13 cellular contexts compared by ENCODE assay signal in the genomic region with DNA sequence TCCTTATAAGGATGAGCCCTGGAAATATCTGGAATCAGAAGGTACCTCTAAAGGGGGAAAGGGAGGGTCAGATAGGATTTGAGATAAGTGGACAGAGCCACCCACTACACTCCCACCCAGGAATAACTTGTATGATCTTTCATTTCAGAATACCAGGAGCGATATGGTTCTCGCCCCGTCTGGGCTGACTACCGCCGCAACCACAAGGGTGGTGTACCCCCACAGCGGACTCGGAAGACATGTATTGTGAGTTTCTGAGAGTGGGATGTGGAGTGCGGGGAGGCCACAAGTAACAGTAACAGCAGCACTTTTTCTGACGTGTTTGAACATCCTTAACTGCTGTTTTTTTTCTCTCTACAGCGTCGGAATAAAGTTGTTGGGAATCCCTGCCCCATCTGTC. TPM values are rescaled to one million over a fixed set of nuclear protein-coding genes. Genes with fewer than 3 reads are reported as not detected.
A peak's percentile ranks its signal among the peaks of the same experiment; 100 is the strongest.
DNase-seq lines count a peak whose midpoint lies in the region; ATAC-seq, FAIRE-seq and TF ChIP-seq lines count a peak whose summit lies in the region.
"Had no signal": no experiment of that assay in that cellular context is flagged by ENCODE, and none has a peak within 500 bp of the region (broad histone marks: within the 10 kb centered on the region; RNA-seq: fewer than 3 reads in every experiment).

No MANE protein-coding gene starts in this region.

- H3K36me3 ChIP-seq in Karpas-422 (ENCODE audit: insufficient read depth, low read length) (peaks cover 32% of the 10 kb centered on the region), K562 (ENCODE audit: control insufficient read depth, insufficient read depth, low read length) (peaks cover 73% of the 10 kb centered on the region), spleen (peaks cover 2 to 69% (median 62%) of the 10 kb centered on the region in 6 donors), brain microvascular endothelial cell (replicated peaks) (peaks cover 42% of the 10 kb centered on the region)

- no peak for TF ChIP-seq RAD21 in K562 (CRISPR knock-in tag; conservative IDR thresholded peaks at IDR 0.05 in 1 of 2, IDR thresholded peaks at IDR 0.05 in 1 of 2)

- intact Hi-C loops in activated CD4-positive, alpha-beta T cell treated with anti-CD3 and anti-CD28 coated beads, Interleukin-2, amount 10 ng/mL, durations not matched to agents 24 days and 14 days (cut with micrococcal nuclease): loop anchor here (5.0 to 10.0 kb wide), 3 partner anchors 193 to 555 kb away; a partner anchor contains a TSS
- intact Hi-C loops in K562 (cut with micrococcal nuclease) (loop anchor here (5.0 kb wide), 1 partner anchor 208 kb away; no protein-coding TSS in a partner anchor), spleen (cut with DNase I; ENCODE audit: low total_unique reads) (loop anchor here (10.0 kb wide), 1 partner anchor 105 kb away; a partner anchor contains a TSS)

- TF ChIP-seq CTCF in K562 (IDR thresholded peaks at IDR 0.05 in 2 of 3, conservative IDR thresholded peaks at IDR 0.05 in 1 of 3; ENCODE audit: insufficient read depth in 2 of 3, low read depth in 1 of 3, low read length in 3 of 3) (no peak), osteocyte (IDR thresholded peaks at IDR 0.05) (no peak), spleen (IDR thresholded peaks at IDR 0.05 in 8 of 11, conservative IDR thresholded peaks at IDR 0.05 in 3 of 11) (no peak), brain microvascular endothelial cell (IDR thresholded peaks at IDR 0.05; ENCODE audit: low read depth, low read length, missing control alignments) (no peak)

- ATAC-seq in K562 (no peak), HG02852 (IDR thresholded peaks at IDR 0.05; ENCODE audit: unreplicated experiment) (no peak)
- ATAC-seq: left lobe of liver, upper lobe of right lung had no signal

- H3K27ac Mint-ChIP-seq in activated CD4-positive, alpha-beta T cell treated with anti-CD3 and anti-CD28 coated beads, Interleukin-2, amount 10 ng/mL, durations not matched to agents 24 days and 14 days: peak overlapping the region; percentile 3
- peak overlapping the region; percentile 23 for H3K27ac Mint-ChIP-seq in osteocyte (ENCODE audit: unreplicated experiment)

- POLR2A ChIA-PET in K562 (lab: Yijun Ruan, JAX): no interaction called here

- H4K20me1 ChIP-seq in Karpas-422 (ENCODE audit: insufficient read depth, low read depth, low read length) (peaks cover 4% of the 10 kb centered on the region; the same call in 1 of the 2 replicates), K562 (replicated peaks; ENCODE audit: control insufficient read depth, insufficient read depth, low read length) (peaks cover 8% of the 10 kb centered on the region; the same call in 1 of the 2 replicates)

- H3K4me1 ChIP-seq in Karpas-422 (ENCODE audit: low read length) (peaks cover 33% of the 10 kb centered on the region), K562 (replicated peaks in 1 of 2; ENCODE audit: control insufficient read depth in 2 of 2, insufficient read depth in 2 of 2, low read length in 2 of 2) (peaks cover 4 to 5% of the 10 kb centered on the region in 2 experiments; a peak in 3 of 5 replicates), spleen (peaks cover 10 to 43% (median 21%) of the 10 kb centered on the region in 6 donors)

- H3K4me2 ChIP-seq in Karpas-422 (ENCODE audit: low read depth, low read length, poor library complexity, severe bottlenecking): no peak overlapping the region
- H3K4me2 ChIP-seq in K562 (ENCODE audit: insufficient read depth, low read length): no peak overlapping the region

- H3K9me3 Mint-ChIP-seq in activated CD4-positive, alpha-beta T cell treated with anti-CD3 and anti-CD28 coated beads, Interleukin-2, amount 10 ng/mL, durations not matched to agents 24 days and 14 days: no peaks in the 10 kb centered on the region
- H3K9me3 Mint-ChIP-seq in osteocyte (ENCODE audit: unreplicated experiment): no peaks in the 10 kb centered on the region

- in situ Hi-C loops in K562 (cut with MboI): no loop called here
- in situ Hi-C loops in brain microvascular endothelial cell (cut with HindIII; ENCODE audit: low pct_ligation_motif_present, low sequenced_read_pairs): no loop called here

- H3K4me3 ChIP-seq in Karpas-422 (ENCODE audit: low read length) (no peak overlapping the region), K562 (no peak overlapping the region; the same call in 1 of the 2 replicates), spleen (peak overlapping the region in 1 of 8 donors; percentile 72), brain microvascular endothelial cell (ENCODE audit: low read depth, low read length) (no peak overlapping the region)

- H3K9me3 ChIP-seq in Karpas-422 (ENCODE audit: low read length) (no peaks in the 10 kb centered on the region), K562 (replicated peaks; ENCODE audit: control insufficient read depth, insufficient read depth, low read depth, low read length) (no peaks in the 10 kb centered on the region), spleen (no peaks in the 10 kb centered on the region)
- H3K9me3 ChIP-seq: neutrophil, upper lobe of right lung had no signal

- no peak overlapping the region for H3K27ac ChIP-seq in Karpas-422 (ENCODE audit: low read length)
- H3K27ac ChIP-seq in K562 (ENCODE audit: extremely low read depth, low read depth, low read length): peak overlapping the region; percentile 30; the same call in 2 of the 3 replicates
- H3K27ac ChIP-seq in spleen: peak overlapping the region in 2 of 8 donors; percentile 9 to 96
- H3K27ac ChIP-seq in brain microvascular endothelial cell: no peak overlapping the region
- H3K27ac ChIP-seq: neutrophil had no signal

- H3K9ac ChIP-seq in Karpas-422 (ENCODE audit: low read length) (no peak overlapping the region), K562 (ENCODE audit: insufficient read depth in 1 of 2, low read depth in 2 of 2, low read length in 2 of 2) (peak overlapping the region; percentile 50 to 99; a peak in 3 of 4 replicates)

- no peaks in the 10 kb centered on the region for H3K9me1 ChIP-seq in K562 (ENCODE audit: control insufficient read depth, insufficient read depth, low read length)

- 97% methylated on average over 11 of the region's 11 CpGs for WGBS in K562 (ENCODE audit: insufficient coverage, low coverage, missing lambda C conversion rate)
- WGBS in spleen, 5 donors: 95 to 96% (median 96%) methylated on average over 11 of the region's 11 CpGs

- TF ChIP-seq EP300 in K562 (IDR thresholded peaks at IDR 0.05; ENCODE audit: low read length): no peak

- no peak for DNase-seq in activated CD4-positive, alpha-beta T cell treated with anti-CD3 and anti-CD28 coated beads, Interleukin-2, amount 10 ng/mL, durations not matched to agents 24 days and 14 days
- no peak for DNase-seq in activated CD4-positive, alpha-beta T cell treated with anti-CD3 and anti-CD28 coated beads for 1 hour
- DNase-seq in Karpas-422: peak; percentile 17
- no peak for DNase-seq in K562 (ENCODE audit: extremely low read depth in 1 of 4, low spot score in 3 of 4)
- DNase-seq in osteocyte (ENCODE audit: extremely low spot score, unreplicated experiment): no peak
- DNase-seq in spleen: no peak
- DNase-seq in brain microvascular endothelial cell: no peak
- DNase-seq: NCI-H748 treated with DMSO at 0.1 percent for 48 hours, upper lobe of right lung had no signal

- BruUV-seq in K562 (replicated peaks; lab: Mats Ljungman, UMichigan): no TSS peak

- H3K79me2 ChIP-seq in Karpas-422 (ENCODE audit: low read length) (peaks cover 37% of the 10 kb centered on the region), K562 (ENCODE audit: control insufficient read depth, insufficient read depth, low read length) (peaks cover 51% of the 10 kb centered on the region)

- H3K27me3 Mint-ChIP-seq in activated CD4-positive, alpha-beta T cell treated with anti-CD3 and anti-CD28 coated beads, Interleukin-2, amount 10 ng/mL, durations not matched to agents 24 days and 14 days: peaks cover 6% of the 10 kb centered on the region
- H3K27me3 Mint-ChIP-seq in osteocyte (ENCODE audit: unreplicated experiment): no peaks in the 10 kb centered on the region

- H3K27me3 ChIP-seq in Karpas-422 (ENCODE audit: low read length) (no peaks in the 10 kb centered on the region), K562 (ENCODE audit: control insufficient read depth in 2 of 2, insufficient read depth in 2 of 2, low read length in 2 of 2) (no peaks in the 10 kb centered on the region), spleen (replicated peaks in 1 of 7) (no peaks in the 10 kb centered on the region), brain microvascular endothelial cell (replicated peaks) (no peaks in the 10 kb centered on the region)
- H3K27me3 ChIP-seq: neutrophil, upper lobe of right lung had no signal

- H2AFZ ChIP-seq in Karpas-422 (ENCODE audit: low read length): no peak overlapping the region
- no peak overlapping the region for H2AFZ ChIP-seq in K562 (ENCODE audit: low read depth, low read length)

- H3K4me3 Mint-ChIP-seq in activated CD4-positive, alpha-beta T cell treated with anti-CD3 and anti-CD28 coated beads, Interleukin-2, amount 10 ng/mL, durations not matched to agents 24 days and 14 days: peak overlapping the region; percentile 90
- H3K4me3 Mint-ChIP-seq in osteocyte (ENCODE audit: unreplicated experiment): peak overlapping the region; percentile 40

- CTCF ChIA-PET in K562 (lab: Yijun Ruan, JAX; ENCODE audit: low intra/inter-chr PET ratio): no interaction called here

- peaks cover 23% of the 10 kb centered on the region for H3K4me1 Mint-ChIP-seq in activated CD4-positive, alpha-beta T cell treated with anti-CD3 and anti-CD28 coated beads, Interleukin-2, amount 10 ng/mL, durations not matched to agents 24 days and 14 days
- H3K4me1 Mint-ChIP-seq in osteocyte (ENCODE audit: unreplicated experiment): peaks cover 15% of the 10 kb centered on the region

- no peaks in the 10 kb centered on the region for H3K9me2 ChIP-seq in Karpas-422 (replicated peaks; ENCODE audit: insufficient read depth, low read length)

- H3K36me3 Mint-ChIP-seq in activated CD4-positive, alpha-beta T cell treated with anti-CD3 and anti-CD28 coated beads, Interleukin-2, amount 10 ng/mL, durations not matched to agents 24 days and 14 days (ENCODE audit: low read depth): peaks cover 61% of the 10 kb centered on the region
- peaks cover 28% of the 10 kb centered on the region for H3K36me3 Mint-ChIP-seq in osteocyte (ENCODE audit: unreplicated experiment)

- no peak for TF ChIP-seq POLR2A in K562 (conservative IDR thresholded peaks at IDR 0.05)
- TF ChIP-seq POLR2A in spleen (IDR thresholded peaks at IDR 0.05): no peak

- FAIRE-seq in K562 (lab: Jason Lieb, UNC): no peak
- FAIRE-seq: TTC549 had no signal

RNA-seq across cellular contexts. Expression of a gene that starts 1.9 kb away (rescaled TPM):
- total RNA-seq in activated CD4-positive, alpha-beta T cell treated with anti-CD3 and anti-CD28 coated beads, Interleukin-2, amount 10 ng/mL, durations not matched to agents 24 days and 14 days: 79.4 and 83.6 TPM in 2 replicates
- 59.2 and 119 TPM in 2 replicates for total RNA-seq in Karpas-422 (2014; rRNA removed; shearing (Covaris generic); ENCODE audit: low replicate concordance)
- 34.1 and 72.7 TPM in 2 replicates for total RNA-seq in K562 (2011; cell fraction: chromatin; rRNA removed; ENCODE audit: low replicate concordance)
- total RNA-seq in K562 (2011; cell fraction: nucleolus; rRNA removed): 57.9 and 58.4 TPM in 2 replicates
- total RNA-seq in K562 (2011; cell fraction: nucleoplasm; rRNA removed): 49.2 and 50.2 TPM in 2 replicates
- total RNA-seq in K562 (2014; rRNA removed) (134 and 143 TPM in 2 replicates), K562 (2014; rRNA removed; fragmentation: Illumina TruSeq; extraction: Trizol) (159 TPM in 2 replicates), K562 (2015; rRNA removed; fragmentation: Illumina TruSeq; extraction: Trizol) (144 and 146 TPM in 2 replicates), K562 (2021) (125 and 132 TPM in 2 replicates), osteocyte (36.6 and 39.2 TPM in 2 replicates), spleen (10 to 100 TPM; 41.2 to 63.4 (median 45.3) TPM)
- polyA plus RNA-seq in K562 (2011; rRNA removed) (177 and 178 TPM in 2 replicates), K562 (2014; fragmentation: Illumina TruSeq; extraction: Trizol) (285 and 292 TPM in 2 replicates), K562 (2014; fragmentation: Nextera tagmentation; extraction: Ambion mirVana) (100 to 1,000 TPM; 331 to 383 TPM), K562 (2014; rRNA removed) (180 and 270 TPM in 2 replicates), spleen (10 to 100 TPM; 48.8 to 74.0 (median 73.0) TPM)
- 261 and 277 TPM in 2 replicates for polyA plus RNA-seq in K562 (2011; cell fraction: cytosol; rRNA removed)
- polyA plus RNA-seq in K562 (2011; cell fraction: nucleus; rRNA removed): 41.8 and 46.9 TPM in 2 replicates
- 141 and 165 TPM in 2 replicates for polyA plus RNA-seq in K562 (2012)
- polyA minus RNA-seq in K562 (2011; rRNA and poly(A)+ RNA removed): 121 and 136 TPM in 2 replicates
- 91.8 and 121 TPM in 2 replicates for polyA minus RNA-seq in K562 (2011; cell fraction: cytosol; rRNA and poly(A)+ RNA removed)
- polyA minus RNA-seq in K562 (2011; cell fraction: nucleus; rRNA and poly(A)+ RNA removed): 25.8 and 35.7 TPM in 2 replicates

RNA-seq across cellular contexts. Expression of a gene that starts 2.5 kb away (rescaled TPM):
- total RNA-seq in activated CD4-positive, alpha-beta T cell treated with anti-CD3 and anti-CD28 coated beads, Interleukin-2, amount 10 ng/mL, durations not matched to agents 24 days and 14 days: 106 and 107 TPM in 2 replicates
- 64.3 and 170 TPM in 2 replicates for total RNA-seq in Karpas-422 (2014; rRNA removed; shearing (Covaris generic); ENCODE audit: low replicate concordance)
- total RNA-seq in K562 (2011; cell fraction: chromatin; rRNA removed; ENCODE audit: low replicate concordance): 194 and 283 TPM in 2 replicates
- 176 and 243 TPM in 2 replicates for total RNA-seq in K562 (2011; cell fraction: nucleolus; rRNA removed)
- 172 and 194 TPM in 2 replicates for total RNA-seq in K562 (2011; cell fraction: nucleoplasm; rRNA removed)
- 32.6 and 60.5 TPM in 2 replicates for total RNA-seq in K562 (2014; rRNA removed)
- 49.7 TPM in 2 replicates for total RNA-seq in K562 (2014; rRNA removed; fragmentation: Illumina TruSeq; extraction: Trizol)
- 39.9 and 49.9 TPM in 2 replicates for total RNA-seq in K562 (2015; rRNA removed; fragmentation: Illumina TruSeq; extraction: Trizol)
- total RNA-seq in K562 (2021): 65.5 and 69.9 TPM in 2 replicates
- polyA plus RNA-seq in K562 (2011; rRNA removed): 19.4 and 28.1 TPM in 2 replicates
- 14.0 and 15.3 TPM in 2 replicates for polyA plus RNA-seq in K562 (2011; cell fraction: cytosol; rRNA removed)
- polyA plus RNA-seq in K562 (2011; cell fraction: nucleus; rRNA removed): 79.8 and 95.1 TPM in 2 replicates
- polyA plus RNA-seq in K562 (2012): 38.2 and 56.5 TPM in 2 replicates
- polyA plus RNA-seq in K562 (2014; fragmentation: Illumina TruSeq; extraction: Trizol): 31.3 and 61.2 TPM in 2 replicates
- 10 to 100 TPM; 14.1 to 21.9 TPM for polyA plus RNA-seq in K562 (2014; fragmentation: Nextera tagmentation; extraction: Ambion mirVana)
- polyA plus RNA-seq in K562 (2014; rRNA removed): 26.8 and 30.4 TPM in 2 replicates
- polyA minus RNA-seq in K562 (2011; rRNA and poly(A)+ RNA removed): 111 and 152 TPM in 2 replicates
- polyA minus RNA-seq in K562 (2011; cell fraction: cytosol; rRNA and poly(A)+ RNA removed): 27.6 and 30.5 TPM in 2 replicates
- 193 and 329 TPM in 2 replicates for polyA minus RNA-seq in K562 (2011; cell fraction: nucleus; rRNA and poly(A)+ RNA removed)
- 82.1 and 87.6 TPM in 2 replicates for total RNA-seq in osteocyte
- total RNA-seq in spleen: 10 to 100 TPM; 53.5 to 86.2 (median 75.9) TPM
- polyA plus RNA-seq in spleen: 10 to 100 TPM; 13.5 to 24.6 (median 13.6) TPM

RNA-seq across cellular contexts. Expression of a gene that starts 7.1 kb away (rescaled TPM):
- 11.4 and 14.4 TPM in 2 replicates for total RNA-seq in activated CD4-positive, alpha-beta T cell treated with anti-CD3 and anti-CD28 coated beads, Interleukin-2, amount 10 ng/mL, durations not matched to agents 24 days and 14 days
- total RNA-seq in Karpas-422 (2014; rRNA removed; shearing (Covaris generic); ENCODE audit: low replicate concordance): 9.6 and 10.3 TPM in 2 replicates
- total RNA-seq in K562 (2011; cell fraction: chromatin; rRNA removed; ENCODE audit: low replicate concordance): 24.6 and 28.0 TPM in 2 replicates
- total RNA-seq in K562 (2011; cell fraction: nucleolus; rRNA removed): 10.2 and 12.0 TPM in 2 replicates
- 21.6 and 43.5 TPM in 2 replicates for total RNA-seq in K562 (2011; cell fraction: nucleoplasm; rRNA removed)
- total RNA-seq in K562 (2014; rRNA removed): 1.00 and 2.9 TPM in 2 replicates
- total RNA-seq in K562 (2014; rRNA removed; fragmentation: Illumina TruSeq; extraction: Trizol): 1.5 and 1.7 TPM in 2 replicates
- 1.6 and 1.7 TPM in 2 replicates for total RNA-seq in K562 (2015; rRNA removed; fragmentation: Illumina TruSeq; extraction: Trizol)
- total RNA-seq in K562 (2021): 3.7 and 4.1 TPM in 2 replicates
- 4.2 and 7.4 TPM in 2 replicates for polyA plus RNA-seq in K562 (2011; rRNA removed)
- polyA plus RNA-seq in K562 (2011; cell fraction: cytosol; rRNA removed): 4.0 and 6.1 TPM in 2 replicates
- polyA plus RNA-seq in K562 (2011; cell fraction: nucleus; rRNA removed): 38.2 and 41.0 TPM in 2 replicates
- 4.5 and 6.2 TPM in 2 replicates for polyA plus RNA-seq in K562 (2012)
- polyA plus RNA-seq in K562 (2014; fragmentation: Illumina TruSeq; extraction: Trizol): 4.3 and 5.8 TPM in 2 replicates
- polyA plus RNA-seq in K562 (2014; fragmentation: Nextera tagmentation; extraction: Ambion mirVana): under 1 TPM; 0.65 to 0.71 TPM
- 4.9 and 5.1 TPM in 2 replicates for polyA plus RNA-seq in K562 (2014; rRNA removed)
- polyA minus RNA-seq in K562 (2011; rRNA and poly(A)+ RNA removed): 3.3 and 3.9 TPM in 2 replicates
- polyA minus RNA-seq in K562 (2011; cell fraction: cytosol; rRNA and poly(A)+ RNA removed): 1.5 and 2.3 TPM in 2 replicates
- 4.8 and 7.0 TPM in 2 replicates for polyA minus RNA-seq in K562 (2011; cell fraction: nucleus; rRNA and poly(A)+ RNA removed)
- 17.3 and 20.0 TPM in 2 replicates for total RNA-seq in osteocyte
- total RNA-seq in spleen: 1 to 10 TPM; 2.4 to 9.7 (median 8.7) TPM
- 1 to 10 TPM; 3.6 to 4.9 (median 4.3) TPM for polyA plus RNA-seq in spleen

RNA-seq across cellular contexts. Expression of a gene that starts 27.4 kb away (rescaled TPM):
- total RNA-seq in activated CD4-positive, alpha-beta T cell treated with anti-CD3 and anti-CD28 coated beads, Interleukin-2, amount 10 ng/mL, durations not matched to agents 24 days and 14 days: 28.9 and 39.4 TPM in 2 replicates
- 5.6 and 10.0 TPM in 2 replicates for total RNA-seq in Karpas-422 (2014; rRNA removed; shearing (Covaris generic); ENCODE audit: low replicate concordance)
- total RNA-seq in K562 (2011; cell fraction: chromatin; rRNA removed; ENCODE audit: low replicate concordance): 52.8 and 100 TPM in 2 replicates
- total RNA-seq in K562 (2011; cell fraction: nucleolus; rRNA removed): 71.3 and 77.0 TPM in 2 replicates
- 61.3 and 61.8 TPM in 2 replicates for total RNA-seq in K562 (2011; cell fraction: nucleoplasm; rRNA removed)
- 16.9 and 26.8 TPM in 2 replicates for total RNA-seq in K562 (2014; rRNA removed)
- 14.1 and 14.5 TPM in 2 replicates for total RNA-seq in K562 (2014; rRNA removed; fragmentation: Illumina TruSeq; extraction: Trizol)
- 15.6 and 19.0 TPM in 2 replicates for total RNA-seq in K562 (2015; rRNA removed; fragmentation: Illumina TruSeq; extraction: Trizol)
- 55.0 and 63.1 TPM in 2 replicates for total RNA-seq in K562 (2021)
- 16.2 and 35.4 TPM in 2 replicates for polyA plus RNA-seq in K562 (2011; rRNA removed)
- polyA plus RNA-seq in K562 (2011; cell fraction: cytosol; rRNA removed): 35.9 and 43.4 TPM in 2 replicates
- polyA plus RNA-seq in K562 (2011; cell fraction: nucleus; rRNA removed): 124 and 164 TPM in 2 replicates
- 46.4 and 46.8 TPM in 2 replicates for polyA plus RNA-seq in K562 (2012)
- polyA plus RNA-seq in K562 (2014; fragmentation: Illumina TruSeq; extraction: Trizol): 50.3 and 54.6 TPM in 2 replicates
- 10 to 100 TPM; 18.4 to 18.5 TPM for polyA plus RNA-seq in K562 (2014; fragmentation: Nextera tagmentation; extraction: Ambion mirVana)
- 34.7 and 43.6 TPM in 2 replicates for polyA plus RNA-seq in K562 (2014; rRNA removed)
- polyA minus RNA-seq in K562 (2011; rRNA and poly(A)+ RNA removed): 15.3 and 18.6 TPM in 2 replicates
- 17.3 and 23.6 TPM in 2 replicates for polyA minus RNA-seq in K562 (2011; cell fraction: cytosol; rRNA and poly(A)+ RNA removed)
- 16.6 and 27.5 TPM in 2 replicates for polyA minus RNA-seq in K562 (2011; cell fraction: nucleus; rRNA and poly(A)+ RNA removed)
- total RNA-seq in osteocyte: 13.5 and 17.2 TPM in 2 replicates
- 10 to 100 TPM; 15.4 to 24.2 (median 17.8) TPM for total RNA-seq in spleen
- 10 to 100 TPM; 12.1 to 28.0 (median 22.1) TPM for polyA plus RNA-seq in spleen

RNA-seq across cellular contexts. Expression of a gene that starts 48.3 kb away (rescaled TPM):
- total RNA-seq in activated CD4-positive, alpha-beta T cell treated with anti-CD3 and anti-CD28 coated beads, Interleukin-2, amount 10 ng/mL, durations not matched to agents 24 days and 14 days: 123 and 125 TPM in 2 replicates
- total RNA-seq in Karpas-422 (2014; rRNA removed; shearing (Covaris generic); ENCODE audit: low replicate concordance): 14.4 and 26.0 TPM in 2 replicates
- 106 and 144 TPM in 2 replicates for total RNA-seq in K562 (2011; cell fraction: chromatin; rRNA removed; ENCODE audit: low replicate concordance)
- 68.8 and 74.0 TPM in 2 replicates for total RNA-seq in K562 (2011; cell fraction: nucleolus; rRNA removed)
- 67.5 and 78.2 TPM in 2 replicates for total RNA-seq in K562 (2011; cell fraction: nucleoplasm; rRNA removed)
- total RNA-seq in K562 (2014; rRNA removed): 149 and 166 TPM in 2 replicates
- 102 and 114 TPM in 2 replicates for total RNA-seq in K562 (2014; rRNA removed; fragmentation: Illumina TruSeq; extraction: Trizol)
- total RNA-seq in K562 (2015; rRNA removed; fragmentation: Illumina TruSeq; extraction: Trizol): 137 and 138 TPM in 2 replicates
- total RNA-seq in K562 (2021): 120 and 138 TPM in 2 replicates
- polyA plus RNA-seq in K562 (2011; rRNA removed): 47.4 and 53.0 TPM in 2 replicates
- 55.5 and 68.2 TPM in 2 replicates for polyA plus RNA-seq in K562 (2011; cell fraction: cytosol; rRNA removed)
- 107 and 119 TPM in 2 replicates for polyA plus RNA-seq in K562 (2011; cell fraction: nucleus; rRNA removed)
- 94.3 and 135 TPM in 2 replicates for polyA plus RNA-seq in K562 (2012)
- 193 and 194 TPM in 2 replicates for polyA plus RNA-seq in K562 (2014; fragmentation: Illumina TruSeq; extraction: Trizol)
- 10 to 100 TPM; 41.6 to 43.5 TPM for polyA plus RNA-seq in K562 (2014; fragmentation: Nextera tagmentation; extraction: Ambion mirVana)
- 91.6 and 95.4 TPM in 2 replicates for polyA plus RNA-seq in K562 (2014; rRNA removed)
- polyA minus RNA-seq in K562 (2011; rRNA and poly(A)+ RNA removed): 64.1 and 88.2 TPM in 2 replicates
- 70.7 and 87.6 TPM in 2 replicates for polyA minus RNA-seq in K562 (2011; cell fraction: cytosol; rRNA and poly(A)+ RNA removed)
- 30.8 and 44.9 TPM in 2 replicates for polyA minus RNA-seq in K562 (2011; cell fraction: nucleus; rRNA and poly(A)+ RNA removed)
- total RNA-seq in osteocyte: 63.8 and 70.5 TPM in 2 replicates
- 10 to 100 TPM; 30.7 to 53.5 (median 34.5) TPM for total RNA-seq in spleen
- polyA plus RNA-seq in spleen: 10 to 100 TPM; 12.8 to 27.7 (median 14.5) TPM
